ENCODE assay signal across 22 cellular contexts in the genomic region with DNA sequence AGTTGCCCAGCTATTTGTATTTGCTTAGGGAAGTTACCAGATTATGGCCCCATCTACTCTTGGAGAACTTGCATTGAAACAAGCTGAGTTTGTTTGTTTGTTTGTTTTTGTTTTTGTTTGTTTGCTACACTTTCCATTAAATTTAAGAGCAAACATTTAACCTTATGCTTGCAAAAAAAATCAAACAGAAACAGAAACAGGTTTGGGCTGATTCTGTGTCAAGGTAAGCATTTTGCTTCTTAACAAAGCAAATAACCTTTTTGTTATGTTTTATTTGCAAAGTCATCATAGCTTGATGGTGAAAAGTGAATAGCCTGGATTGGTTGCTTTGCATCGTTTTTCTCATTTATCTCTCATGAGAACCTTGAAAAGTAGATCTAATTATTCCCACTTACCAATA.
"Had no signal": no experiment of that assay in that cellular context is flagged by ENCODE, and none has a peak within 500 bp of the region (broad histone marks: within the 10 kb centered on the region; RNA-seq: fewer than 3 reads in every experiment).

No MANE protein-coding gene starts in this region.

- H3K4me2 ChIP-seq: KMS-11, SK-N-SH had no signal

- H3K9me3 ChIP-seq: SK-N-SH had no signal

- H3K4me3 ChIP-seq: K562 had no signal

- ATAC-seq: K562, T-cell had no signal

- H3K9ac ChIP-seq: KMS-11, SK-N-SH had no signal

- H3K9me2 ChIP-seq: SK-N-SH had no signal

- DNase-seq: Kasumi-1, NCI-H1092, NCI-H1105 treated with DMSO at 0.1 percent for 48 hours, NCI-H1417 treated with DMSO at 0.1 percent for 48 hours, NCI-H146, NCI-H1694 treated with DMSO at 0.1 percent for 48 hours, NCI-H1930, NCI-H2081, NCI-H2171, NCI-H226, NCI-H446, NCI-H510A treated with DMSO at 0.1 percent for 48 hours, NCI-H526, NCI-H82, SHP77, SK-N-SH, SW 1271, T-cell had no signal

- H3K27ac ChIP-seq: HL-60, KMS-11, RWPE1 had no signal
